Comparison of ENCODE assay signal across 23 cellular contexts in the genomic region with DNA sequence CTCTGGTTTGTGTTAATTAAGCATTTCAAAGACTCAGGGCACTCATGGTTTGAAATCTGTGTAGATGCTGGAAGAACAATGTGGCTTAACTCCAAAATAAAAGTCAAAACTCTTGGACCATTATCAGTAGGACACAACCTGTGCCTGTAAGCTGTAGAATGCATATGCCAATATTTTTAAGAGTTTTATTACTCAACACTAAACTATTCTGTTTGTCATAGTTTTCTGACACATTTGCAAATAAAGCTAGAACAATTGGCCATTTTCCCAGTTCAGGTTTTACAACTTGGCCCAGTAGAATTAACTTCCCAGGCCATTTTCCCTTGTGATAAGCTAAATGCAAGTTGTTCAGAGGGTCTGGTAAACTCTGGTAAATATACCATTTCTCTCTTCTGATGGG.
A peak's percentile ranks its signal among the peaks of the same experiment; 100 is the strongest.
DNase-seq lines count a peak whose midpoint lies in the region; FAIRE-seq and TF ChIP-seq lines count a peak whose summit lies in the region.
"Had no signal": no experiment of that assay in that cellular context is flagged by ENCODE, and none has a peak within 500 bp of the region (broad histone marks: within the 10 kb centered on the region; RNA-seq: fewer than 3 reads in every experiment).

No MANE protein-coding gene starts in this region.

- H3K27me3 ChIP-seq in osteoblast (ENCODE audit: insufficient read depth, low read length) = no peaks in the 10 kb centered on the region
- H3K27me3 ChIP-seq: BLaER1 had no signal

- H3K27ac ChIP-seq in 22Rv1 (peak overlapping the region; percentile 43), substantia nigra (ENCODE audit: low read depth, low read length, poor library complexity, severe bottlenecking) (no peak overlapping the region), osteoblast (ENCODE audit: low read depth, low read length) (no peak overlapping the region)
- H3K27ac ChIP-seq: A549, BLaER1, psoas muscle had no signal

- no peaks in the 10 kb centered on the region for H3K79me2 ChIP-seq in osteoblast (ENCODE audit: insufficient read depth, low read length)

- H3K4me2 ChIP-seq in osteoblast (ENCODE audit: insufficient read depth, low read length) = no peak overlapping the region
- H3K4me2 ChIP-seq: A549, BLaER1 had no signal

- TF ChIP-seq CTCF in 22Rv1 (IDR thresholded peaks at IDR 0.05) (no peak), osteoblast (IDR thresholded peaks at IDR 0.05; ENCODE audit: extremely low read depth, low read depth, low read length) (no peak)

- no peak overlapping the region for H3K4me3 ChIP-seq in osteoblast (ENCODE audit: insufficient read depth, low read length)
- H3K4me3 ChIP-seq: A549, BLaER1, psoas muscle had no signal

- no peak overlapping the region for H2AFZ ChIP-seq in osteoblast (ENCODE audit: low read length)

- no peaks in the 10 kb centered on the region for H3K4me1 ChIP-seq in osteoblast (ENCODE audit: insufficient read depth, low read length)
- H3K4me1 ChIP-seq: A549, BLaER1, Caco-2, psoas muscle had no signal

- FAIRE-seq in endometrium (lab: Jason Lieb, UNC) = peak; percentile 99
- FAIRE-seq: A549, TTC549 had no signal

- H3K9me3 ChIP-seq in osteoblast (ENCODE audit: low read depth, low read length) = no peaks in the 10 kb centered on the region
- H3K9me3 ChIP-seq: A549, BLaER1, Caco-2, psoas muscle had no signal

- DNase-seq in M059J (ENCODE audit: low read depth) = peak; percentile 1
- peak; percentile 12 for DNase-seq in iris pigment epithelial cell (ENCODE audit: low read depth)
- no peak for DNase-seq in activated CD4-positive, alpha-beta T cell treated with anti-CD3 and anti-CD28 coated beads, Interleukin-2, amount 50 U/mL, for 1 hour
- DNase-seq in substantia nigra (lab: John Stamatoyannopoulos, UW) = no peak
- no peak for DNase-seq in hypothalamus (lab: John Stamatoyannopoulos, UW)
- DNase-seq in osteoblast (ENCODE audit: insufficient read length, low spot score, missing footprints) = no peak
- DNase-seq: activated CD4-positive, alpha-beta T cell treated with anti-CD3 and anti-CD28 coated beads, Interleukin-2, amount 10 ng/mL, durations not matched to agents 7 days and 5 days; activated CD8-positive, alpha-beta memory T cell treated with anti-CD3 and anti-CD28 coated beads, Interleukin-2, amount 50 U/mL, for 4 hours; Caco-2; dermis blood vessel endothelial cell; HCEC 1CT; head of caudate nucleus; left ventricle myocardium superior; NCI-H1436; NCI-H2171 treated with DMSO at 0.1 percent for 48 hours; psoas muscle; SHP77; stimulated activated CD8-positive, alpha-beta memory T cell treated with anti-CD3 and anti-CD28 coated beads, Interleukin-4, amount 100 ng/mL, for 48 hours had no signal

- no peaks in the 10 kb centered on the region for H4K20me1 ChIP-seq in osteoblast (ENCODE audit: insufficient read depth, low read length)
- H4K20me1 ChIP-seq: BLaER1 had no signal

- H3K36me3 ChIP-seq in osteoblast (ENCODE audit: insufficient read depth, low read length) = no peaks in the 10 kb centered on the region
- H3K36me3 ChIP-seq: BLaER1 had no signal

Comparison
In these comparisons a context has a peak if more than half of its experiments do, and no peak if none do; other contexts are left out.
1. DNase-seq: peak in M059J (single experiment) and iris pigment epithelial cell (single experiment); none in activated CD4-positive, alpha-beta T cell treated with anti-CD3 and anti-CD28 coated beads, Interleukin-2, amount 50 U/mL, for 1 hour (single experiment), substantia nigra (0 of 49), hypothalamus (0 of 51) and osteoblast (single experiment).